In the genomic region with DNA sequence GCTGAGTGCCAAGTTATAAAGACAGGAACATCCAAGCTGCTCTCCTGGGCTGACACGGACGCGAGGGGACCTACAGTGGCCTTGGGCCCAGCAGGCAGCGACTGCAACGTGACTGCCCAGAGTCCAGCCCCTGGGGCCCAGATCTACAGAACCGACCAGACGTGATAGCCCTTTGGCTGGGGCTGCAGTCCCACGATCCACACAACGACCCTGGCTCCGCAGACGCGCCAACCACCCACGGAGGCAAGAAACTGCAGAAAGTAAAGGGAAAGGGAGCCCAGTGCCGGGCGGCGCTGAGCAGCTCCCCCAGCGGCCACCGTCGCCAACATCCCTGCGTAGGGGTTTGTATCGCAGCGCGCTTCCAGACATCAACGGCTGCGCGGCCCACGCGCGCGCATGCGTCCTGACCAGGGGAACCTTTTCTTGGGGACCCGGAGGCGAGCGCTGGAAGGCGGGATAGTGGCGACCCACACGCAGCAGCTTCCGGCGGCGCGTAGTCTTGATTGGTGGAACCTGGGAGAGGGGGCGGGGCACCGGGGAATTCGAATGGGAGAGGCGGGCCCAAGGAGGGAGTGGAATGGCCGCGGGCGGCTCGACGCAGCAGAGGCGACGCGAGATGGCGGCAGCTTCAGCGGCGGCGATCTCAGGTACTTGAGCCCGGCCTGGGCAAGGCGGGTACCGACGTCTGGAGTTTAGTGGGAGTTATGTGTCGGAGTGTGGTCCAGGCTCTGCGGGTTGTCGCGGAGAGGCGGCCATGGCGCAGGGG, we compare ENCODE assay signal across 1 cellular context.
A peak's percentile ranks its signal among the peaks of the same experiment; 100 is the strongest.
TF ChIP-seq lines count a peak whose summit lies in the region.

A gene (plus strand): TSS at position 569 of the 766 bp plus-strand sequence. CDS start 9 bp downstream, at position 578.

TF ChIP-seq in HepG2, 621 proteins besides CTCF, POLR2A, EP300 and RAD21 (continued from another document and continues in another):
- TF ChIP-seq ZNF773 (CRISPR knock-in tag; IDR thresholded peaks at IDR 0.05; ENCODE audit: borderline replicate concordance) (peak; percentile 84; the same call in 1 of the 2 replicates), CBX1 (IDR thresholded peaks at IDR 0.05; ENCODE audit: low read depth) (no peak), ZNF260 (CRISPR knock-in tag; IDR thresholded peaks at IDR 0.05; ENCODE audit: borderline replicate concordance, low read depth) (0 out of 2 replicates have a peak, but pooled peaks have one; percentile 40), ZNF549 (CRISPR knock-in tag; IDR thresholded peaks at IDR 0.05) (no peak), ZNF143 (CRISPR knock-in tag; IDR thresholded peaks at IDR 0.05) (peak; percentile 36), CEBPB (IDR thresholded peaks at IDR 0.05; ENCODE audit: borderline replicate concordance, low read depth, low read length) (no peak), ZNF121 (CRISPR knock-in tag; IDR thresholded peaks at IDR 0.05) (peak; percentile 67; the same call in 1 of the 2 replicates), POLR2G (IDR thresholded peaks at IDR 0.05; ENCODE audit: low read depth, low read length) (peak; percentile 89), KLF11 (CRISPR knock-in tag; IDR thresholded peaks at IDR 0.05) (no peak; the same call in 1 of the 2 replicates), SP140L (CRISPR knock-in tag; IDR thresholded peaks at IDR 0.05; ENCODE audit: borderline replicate concordance) (no peak; the same call in 1 of the 2 replicates), ZNF564 (CRISPR knock-in tag; IDR thresholded peaks at IDR 0.05) (peak; percentile 89), ATRX (CRISPR knock-in tag; IDR thresholded peaks at IDR 0.05; ENCODE audit: borderline replicate concordance) (no peak), ZNF382 (CRISPR knock-in tag; IDR thresholded peaks at IDR 0.05; ENCODE audit: borderline replicate concordance) (no peak), GABPB1 (CRISPR knock-in tag; IDR thresholded peaks at IDR 0.05) (peak; percentile 99), ATM (IDR thresholded peaks at IDR 0.05; ENCODE audit: borderline replicate concordance) (no peak), YEATS2 (CRISPR knock-in tag; IDR thresholded peaks at IDR 0.05; ENCODE audit: borderline replicate concordance) (peak; percentile 94), TEAD3 (CRISPR knock-in tag; optimal IDR thresholded peaks at IDR 0.05; ENCODE audit: borderline replicate concordance) (peak; percentile 15), ZFP36L1 (CRISPR knock-in tag; IDR thresholded peaks at IDR 0.05) (peak; percentile 93), PPARG (CRISPR knock-in tag; conservative IDR thresholded peaks at IDR 0.05) (0 out of 2 replicates have a peak, but pooled peaks have one; percentile 52), ZNF746 (CRISPR knock-in tag; IDR thresholded peaks at IDR 0.05) (peak; percentile 93), PHF20 (CRISPR knock-in tag; IDR thresholded peaks at IDR 0.05) (peak; percentile 84), SRY (CRISPR knock-in tag; IDR thresholded peaks at IDR 0.05) (peak; percentile 78), KAT2B (IDR thresholded peaks at IDR 0.05; ENCODE audit: borderline replicate concordance, low read depth, low read length) (no peak), ELF1 (CRISPR knock-in tag; IDR thresholded peaks at IDR 0.05) (peak; percentile 82), TMF1 (CRISPR knock-in tag; IDR thresholded peaks at IDR 0.05; ENCODE audit: low read depth) (no peak; the same call in 1 of the 2 replicates), ZNF180 (CRISPR knock-in tag; IDR thresholded peaks at IDR 0.05; ENCODE audit: borderline replicate concordance, low read depth) (no peak), JUND (CRISPR knock-in tag; IDR thresholded peaks at IDR 0.05) (peak; percentile 83), ZNF292 (CRISPR knock-in tag; IDR thresholded peaks at IDR 0.05; ENCODE audit: borderline replicate concordance, low read depth) (peak; percentile 82), ZNF44 (CRISPR knock-in tag; IDR thresholded peaks at IDR 0.05) (peak; percentile 28; the same call in 1 of the 2 replicates), ELF4 (CRISPR knock-in tag; IDR thresholded peaks at IDR 0.05; ENCODE audit: borderline replicate concordance) (no peak), NRL (CRISPR knock-in tag; IDR thresholded peaks at IDR 0.05; ENCODE audit: borderline replicate concordance) (peak; percentile 95; the same call in 1 of the 2 replicates), KAT8 (CRISPR knock-in tag; IDR thresholded peaks at IDR 0.05) (peak; percentile 96), TP53 (CRISPR knock-in tag; conservative IDR thresholded peaks at IDR 0.05) (no peak; the same call in 1 of the 2 replicates)
- TF ChIP-seq, protein P1, sequence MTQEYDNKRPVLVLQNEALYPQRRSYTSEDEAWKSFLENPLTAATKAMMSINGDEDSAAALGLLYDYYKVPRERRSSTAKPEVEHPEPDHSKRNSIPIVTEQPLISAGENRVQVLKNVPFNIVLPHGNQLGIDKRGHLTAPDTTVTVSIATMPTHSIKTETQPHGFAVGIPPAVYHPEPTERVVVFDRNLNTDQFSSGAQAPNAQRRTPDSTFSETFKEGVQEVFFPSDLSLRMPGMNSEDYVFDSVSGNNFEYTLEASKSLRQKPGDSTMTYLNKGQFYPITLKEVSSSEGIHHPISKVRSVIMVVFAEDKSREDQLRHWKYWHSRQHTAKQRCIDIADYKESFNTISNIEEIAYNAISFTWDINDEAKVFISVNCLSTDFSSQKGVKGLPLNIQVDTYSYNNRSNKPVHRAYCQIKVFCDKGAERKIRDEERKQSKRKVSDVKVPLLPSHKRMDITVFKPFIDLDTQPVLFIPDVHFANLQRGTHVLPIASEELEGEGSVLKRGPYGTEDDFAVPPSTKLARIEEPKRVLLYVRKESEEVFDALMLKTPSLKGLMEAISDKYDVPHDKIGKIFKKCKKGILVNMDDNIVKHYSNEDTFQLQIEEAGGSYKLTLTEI (CRISPR knock-in tag; conservative IDR thresholded peaks at IDR 0.05): no peak
- TF ChIP-seq, protein P2, sequence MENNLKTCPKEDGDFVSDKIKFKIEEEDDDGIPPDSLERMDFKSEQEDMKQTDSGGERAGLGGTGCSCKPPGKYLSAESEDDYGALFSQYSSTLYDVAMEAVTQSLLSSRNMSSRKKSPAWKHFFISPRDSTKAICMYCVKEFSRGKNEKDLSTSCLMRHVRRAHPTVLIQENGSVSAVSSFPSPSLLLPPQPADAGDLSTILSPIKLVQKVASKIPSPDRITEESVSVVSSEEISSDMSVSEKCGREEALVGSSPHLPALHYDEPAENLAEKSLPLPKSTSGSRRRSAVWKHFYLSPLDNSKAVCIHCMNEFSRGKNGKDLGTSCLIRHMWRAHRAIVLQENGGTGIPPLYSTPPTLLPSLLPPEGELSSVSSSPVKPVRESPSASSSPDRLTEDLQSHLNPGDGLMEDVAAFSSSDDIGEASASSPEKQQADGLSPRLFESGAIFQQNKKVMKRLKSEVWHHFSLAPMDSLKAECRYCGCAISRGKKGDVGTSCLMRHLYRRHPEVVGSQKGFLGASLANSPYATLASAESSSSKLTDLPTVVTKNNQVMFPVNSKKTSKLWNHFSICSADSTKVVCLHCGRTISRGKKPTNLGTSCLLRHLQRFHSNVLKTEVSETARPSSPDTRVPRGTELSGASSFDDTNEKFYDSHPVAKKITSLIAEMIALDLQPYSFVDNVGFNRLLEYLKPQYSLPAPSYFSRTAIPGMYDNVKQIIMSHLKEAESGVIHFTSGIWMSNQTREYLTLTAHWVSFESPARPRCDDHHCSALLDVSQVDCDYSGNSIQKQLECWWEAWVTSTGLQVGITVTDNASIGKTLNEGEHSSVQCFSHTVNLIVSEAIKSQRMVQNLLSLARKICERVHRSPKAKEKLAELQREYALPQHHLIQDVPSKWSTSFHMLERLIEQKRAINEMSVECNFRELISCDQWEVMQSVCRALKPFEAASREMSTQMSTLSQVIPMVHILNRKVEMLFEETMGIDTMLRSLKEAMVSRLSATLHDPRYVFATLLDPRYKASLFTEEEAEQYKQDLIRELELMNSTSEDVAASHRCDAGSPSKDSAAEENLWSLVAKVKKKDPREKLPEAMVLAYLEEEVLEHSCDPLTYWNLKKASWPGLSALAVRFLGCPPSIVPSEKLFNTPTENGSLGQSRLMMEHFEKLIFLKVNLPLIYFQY (CRISPR knock-in tag; IDR thresholded peaks at IDR 0.05; ENCODE audit: borderline replicate concordance): peak; percentile 90
- TF ChIP-seq, protein P3, sequence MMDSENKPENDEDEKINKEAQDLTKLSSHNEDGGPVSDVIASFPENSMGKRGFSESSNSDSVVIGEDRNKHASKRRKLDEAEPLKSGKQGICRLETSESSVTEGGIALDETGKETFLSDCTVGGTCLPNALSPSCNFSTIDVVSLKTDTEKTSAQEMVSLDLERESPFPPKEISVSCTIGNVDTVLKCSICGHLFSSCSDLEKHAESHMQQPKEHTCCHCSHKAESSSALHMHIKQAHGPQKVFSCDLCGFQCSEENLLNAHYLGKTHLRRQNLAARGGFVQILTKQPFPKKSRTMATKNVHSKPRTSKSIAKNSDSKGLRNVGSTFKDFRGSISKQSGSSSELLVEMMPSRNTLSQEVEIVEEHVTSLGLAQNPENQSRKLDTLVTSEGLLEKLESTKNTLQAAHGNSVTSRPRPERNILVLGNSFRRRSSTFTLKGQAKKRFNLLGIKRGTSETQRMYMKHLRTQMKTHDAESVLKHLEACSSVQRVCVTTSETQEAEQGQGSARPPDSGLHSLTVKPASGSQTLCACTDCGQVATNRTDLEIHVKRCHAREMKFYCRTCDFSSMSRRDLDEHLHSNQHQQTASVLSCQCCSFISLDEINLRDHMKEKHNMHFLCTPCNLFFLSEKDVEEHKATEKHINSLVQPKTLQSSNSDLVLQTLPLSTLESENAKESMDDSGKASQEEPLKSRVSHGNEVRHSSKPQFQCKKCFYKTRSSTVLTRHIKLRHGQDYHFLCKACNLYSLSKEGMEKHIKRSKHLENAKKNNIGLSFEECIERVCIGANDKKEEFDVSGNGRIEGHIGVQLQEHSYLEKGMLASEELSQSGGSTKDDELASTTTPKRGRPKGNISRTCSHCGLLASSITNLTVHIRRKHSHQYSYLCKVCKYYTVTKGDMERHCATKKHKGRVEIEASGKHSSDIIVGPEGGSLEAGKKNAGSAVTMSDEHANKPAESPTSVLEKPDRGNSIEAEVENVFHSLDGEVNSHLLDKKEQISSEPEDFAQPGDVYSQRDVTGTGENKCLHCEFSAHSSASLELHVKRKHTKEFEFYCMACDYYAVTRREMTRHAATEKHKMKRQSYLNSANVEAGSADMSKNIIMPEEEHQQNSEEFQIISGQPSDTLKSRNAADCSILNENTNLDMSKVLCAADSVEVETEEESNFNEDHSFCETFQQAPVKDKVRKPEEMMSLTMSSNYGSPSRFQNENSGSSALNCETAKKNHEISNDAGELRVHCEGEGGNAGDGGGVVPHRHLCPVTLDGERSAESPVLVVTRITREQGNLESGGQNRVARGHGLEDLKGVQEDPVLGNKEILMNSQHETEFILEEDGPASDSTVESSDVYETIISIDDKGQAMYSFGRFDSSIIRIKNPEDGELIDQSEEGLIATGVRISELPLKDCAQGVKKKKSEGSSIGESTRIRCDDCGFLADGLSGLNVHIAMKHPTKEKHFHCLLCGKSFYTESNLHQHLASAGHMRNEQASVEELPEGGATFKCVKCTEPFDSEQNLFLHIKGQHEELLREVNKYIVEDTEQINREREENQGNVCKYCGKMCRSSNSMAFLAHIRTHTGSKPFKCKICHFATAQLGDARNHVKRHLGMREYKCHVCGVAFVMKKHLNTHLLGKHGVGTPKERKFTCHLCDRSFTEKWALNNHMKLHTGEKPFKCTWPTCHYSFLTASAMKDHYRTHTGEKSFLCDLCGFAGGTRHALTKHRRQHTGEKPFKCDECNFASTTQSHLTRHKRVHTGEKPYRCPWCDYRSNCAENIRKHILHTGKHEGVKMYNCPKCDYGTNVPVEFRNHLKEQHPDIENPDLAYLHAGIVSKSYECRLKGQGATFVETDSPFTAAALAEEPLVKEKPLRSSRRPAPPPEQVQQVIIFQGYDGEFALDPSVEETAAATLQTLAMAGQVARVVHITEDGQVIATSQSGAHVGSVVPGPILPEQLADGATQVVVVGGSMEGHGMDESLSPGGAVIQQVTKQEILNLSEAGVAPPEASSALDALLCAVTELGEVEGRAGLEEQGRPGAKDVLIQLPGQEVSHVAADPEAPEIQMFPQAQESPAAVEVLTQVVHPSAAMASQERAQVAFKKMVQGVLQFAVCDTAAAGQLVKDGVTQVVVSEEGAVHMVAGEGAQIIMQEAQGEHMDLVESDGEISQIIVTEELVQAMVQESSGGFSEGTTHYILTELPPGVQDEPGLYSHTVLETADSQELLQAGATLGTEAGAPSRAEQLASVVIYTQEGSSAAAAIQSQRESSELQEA (CRISPR knock-in tag; IDR thresholded peaks at IDR 0.05; ENCODE audit: not compliant biosample characterization): peak; percentile 87
- TF ChIP-seq, protein P4, sequence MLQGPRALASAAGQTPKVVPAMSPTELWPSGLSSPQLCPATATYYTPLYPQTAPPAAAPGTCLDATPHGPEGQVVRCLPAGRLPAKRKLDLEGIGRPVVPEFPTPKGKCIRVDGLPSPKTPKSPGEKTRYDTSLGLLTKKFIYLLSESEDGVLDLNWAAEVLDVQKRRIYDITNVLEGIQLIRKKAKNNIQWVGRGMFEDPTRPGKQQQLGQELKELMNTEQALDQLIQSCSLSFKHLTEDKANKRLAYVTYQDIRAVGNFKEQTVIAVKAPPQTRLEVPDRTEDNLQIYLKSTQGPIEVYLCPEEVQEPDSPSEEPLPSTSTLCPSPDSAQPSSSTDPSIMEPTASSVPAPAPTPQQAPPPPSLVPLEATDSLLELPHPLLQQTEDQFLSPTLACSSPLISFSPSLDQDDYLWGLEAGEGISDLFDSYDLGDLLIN (CRISPR knock-in tag; IDR thresholded peaks at IDR 0.05; ENCODE audit: borderline replicate concordance): peak; percentile 60; the same call in 1 of the 2 replicates
- TF ChIP-seq, protein P5, sequence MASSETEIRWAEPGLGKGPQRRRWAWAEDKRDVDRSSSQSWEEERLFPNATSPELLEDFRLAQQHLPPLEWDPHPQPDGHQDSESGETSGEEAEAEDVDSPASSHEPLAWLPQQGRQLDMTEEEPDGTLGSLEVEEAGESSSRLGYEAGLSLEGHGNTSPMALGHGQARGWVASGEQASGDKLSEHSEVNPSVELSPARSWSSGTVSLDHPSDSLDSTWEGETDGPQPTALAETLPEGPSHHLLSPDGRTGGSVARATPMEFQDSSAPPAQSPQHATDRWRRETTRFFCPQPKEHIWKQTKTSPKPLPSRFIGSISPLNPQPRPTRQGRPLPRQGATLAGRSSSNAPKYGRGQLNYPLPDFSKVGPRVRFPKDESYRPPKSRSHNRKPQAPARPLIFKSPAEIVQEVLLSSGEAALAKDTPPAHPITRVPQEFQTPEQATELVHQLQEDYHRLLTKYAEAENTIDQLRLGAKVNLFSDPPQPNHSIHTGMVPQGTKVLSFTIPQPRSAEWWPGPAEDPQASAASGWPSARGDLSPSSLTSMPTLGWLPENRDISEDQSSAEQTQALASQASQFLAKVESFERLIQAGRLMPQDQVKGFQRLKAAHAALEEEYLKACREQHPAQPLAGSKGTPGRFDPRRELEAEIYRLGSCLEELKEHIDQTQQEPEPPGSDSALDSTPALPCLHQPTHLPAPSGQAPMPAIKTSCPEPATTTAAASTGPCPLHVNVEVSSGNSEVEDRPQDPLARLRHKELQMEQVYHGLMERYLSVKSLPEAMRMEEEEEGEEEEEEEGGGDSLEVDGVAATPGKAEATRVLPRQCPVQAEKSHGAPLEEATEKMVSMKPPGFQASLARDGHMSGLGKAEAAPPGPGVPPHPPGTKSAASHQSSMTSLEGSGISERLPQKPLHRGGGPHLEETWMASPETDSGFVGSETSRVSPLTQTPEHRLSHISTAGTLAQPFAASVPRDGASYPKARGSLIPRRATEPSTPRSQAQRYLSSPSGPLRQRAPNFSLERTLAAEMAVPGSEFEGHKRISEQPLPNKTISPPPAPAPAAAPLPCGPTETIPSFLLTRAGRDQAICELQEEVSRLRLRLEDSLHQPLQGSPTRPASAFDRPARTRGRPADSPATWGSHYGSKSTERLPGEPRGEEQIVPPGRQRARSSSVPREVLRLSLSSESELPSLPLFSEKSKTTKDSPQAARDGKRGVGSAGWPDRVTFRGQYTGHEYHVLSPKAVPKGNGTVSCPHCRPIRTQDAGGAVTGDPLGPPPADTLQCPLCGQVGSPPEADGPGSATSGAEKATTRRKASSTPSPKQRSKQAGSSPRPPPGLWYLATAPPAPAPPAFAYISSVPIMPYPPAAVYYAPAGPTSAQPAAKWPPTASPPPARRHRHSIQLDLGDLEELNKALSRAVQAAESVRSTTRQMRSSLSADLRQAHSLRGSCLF (CRISPR knock-in tag; IDR thresholded peaks at IDR 0.05; ENCODE audit: borderline replicate concordance): no peak
